ENCODE assay signal across 15 cellular contexts in the genomic region with DNA sequence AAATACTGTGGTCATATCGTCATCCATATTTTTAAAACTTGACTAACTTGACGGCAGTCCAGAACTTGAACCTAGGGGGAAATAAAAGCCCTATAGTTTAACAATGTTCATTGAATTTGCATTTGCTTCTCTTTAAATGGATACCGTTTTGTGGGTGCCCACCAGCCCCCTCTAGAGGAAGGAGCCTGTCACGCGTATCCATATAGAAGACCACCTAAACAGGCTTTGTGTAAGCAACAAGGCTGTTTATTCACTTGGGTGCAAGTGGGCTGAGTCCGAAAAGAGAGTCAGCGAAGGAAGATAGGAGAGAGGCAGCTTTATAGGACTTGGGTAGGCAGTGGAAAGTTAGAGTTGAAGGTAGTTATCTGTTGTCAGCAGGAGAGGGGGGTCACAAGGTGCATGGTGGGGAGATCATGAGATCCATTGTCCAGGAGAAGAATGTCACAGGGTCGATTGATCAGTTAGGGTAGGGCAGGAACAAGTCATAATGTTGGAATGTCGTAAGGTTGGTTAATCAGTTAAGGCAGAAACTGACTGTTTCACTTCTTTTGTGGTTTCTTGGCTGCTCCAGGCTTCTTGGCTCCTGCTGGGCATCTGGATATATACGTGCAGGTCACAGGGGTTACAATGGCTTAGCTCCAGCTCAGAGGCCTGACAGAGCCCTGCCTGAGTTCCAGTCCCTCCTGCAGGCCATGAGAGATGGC. TPM values are rescaled to one million over a fixed set of nuclear protein-coding genes. Genes with fewer than 3 reads are reported as not detected.
DNase-seq lines count a peak whose midpoint lies in the region; ATAC-seq and TF ChIP-seq lines count a peak whose summit lies in the region.
"Had no signal": no experiment of that assay in that cellular context is flagged by ENCODE, and none has a peak within 500 bp of the region (broad histone marks: within the 10 kb centered on the region; RNA-seq: fewer than 3 reads in every experiment).

No MANE protein-coding gene starts in this region.

- no peak overlapping the region for H3K4me2 ChIP-seq in PC-3 (ENCODE audit: low read length)

- no peaks in the 10 kb centered on the region for H3K9me2 ChIP-seq in PC-3 (replicated peaks; ENCODE audit: low read length)

- H3K79me2 ChIP-seq in PC-3 (ENCODE audit: low read length) = no peaks in the 10 kb centered on the region

- H3K9me3 ChIP-seq in PC-3 (ENCODE audit: low read length) (no peaks in the 10 kb centered on the region), endodermal cell (ENCODE audit: control insufficient read depth, low read length) (peaks cover 18% of the 10 kb centered on the region)
- H3K9me3 ChIP-seq: tibial artery had no signal

- H3K4me3 Mint-ChIP-seq in endodermal cell (no peak overlapping the region), nephron progenitor cell (no peak overlapping the region)
- H3K4me3 Mint-ChIP-seq: activated naive CD8-positive, alpha-beta T cell treated with anti-CD3 and anti-CD28 coated beads, Interleukin-2, amount 10 ng/mL, durations not matched to agents 7 days and 5 days; effector memory CD8-positive, alpha-beta T cell had no signal

- H3K4me3 ChIP-seq in PC-3 (ENCODE audit: low read length) (no peak overlapping the region), endodermal cell (ENCODE audit: low read length) (no peak overlapping the region)
- H3K4me3 ChIP-seq: BLaER1 treated with 17β-estradiol and CSF1 and Interleukin-3, amounts not matched to agents 10 nM and 100 nM; tibial artery had no signal

- no peak overlapping the region for H3K9ac ChIP-seq in PC-3 (ENCODE audit: low read length)
- no peak overlapping the region for H3K9ac ChIP-seq in endodermal cell (ENCODE audit: extremely low read depth, low read length, poor library complexity, severe bottlenecking)
- H3K9ac ChIP-seq: BLaER1 treated with 17β-estradiol and CSF1 and Interleukin-3, amounts not matched to agents 10 nM and 100 nM had no signal

- H3K4me1 Mint-ChIP-seq in endodermal cell (peaks cover 2% of the 10 kb centered on the region), nephron progenitor cell (peaks cover 14% of the 10 kb centered on the region)
- H3K4me1 Mint-ChIP-seq: activated naive CD8-positive, alpha-beta T cell treated with anti-CD3 and anti-CD28 coated beads, Interleukin-2, amount 10 ng/mL, durations not matched to agents 7 days and 5 days had no signal

- in situ Hi-C loops in G401 (cut with HindIII; ENCODE audit: low sequenced_read_pairs) = no loop called here

- TF ChIP-seq CTCF in PC-3 (conservative IDR thresholded peaks at IDR 0.05; ENCODE audit: low read depth, low read length) (peak; percentile 32; the same call in 1 of the 2 replicates), endodermal cell (conservative IDR thresholded peaks at IDR 0.05) (peak; percentile 75), nephron progenitor cell (IDR thresholded peaks at IDR 0.05) (no peak)

- 85 to 86% methylated on average over 9 to 10 of the region's 10 CpGs for WGBS in endodermal cell (ENCODE audit: insufficient coverage in 1 of 2, insufficient read length in 1 of 2), 2 experiments

- no peak for ATAC-seq in PC-3
- no peak for ATAC-seq in GM21717 (IDR thresholded peaks at IDR 0.05; ENCODE audit: unreplicated experiment)
- no peak for ATAC-seq in GM21529 (IDR thresholded peaks at IDR 0.05; ENCODE audit: unreplicated experiment)
- ATAC-seq: effector memory CD8-positive, alpha-beta T cell; sciatic nerve had no signal

- POLR2A ChIA-PET in PC-3 (lab: Charles Lee; ENCODE audit: unreplicated experiment) = no interaction called here

- H3K27me3 ChIP-seq in PC-3 (ENCODE audit: low read length) (no peaks in the 10 kb centered on the region), endodermal cell (ENCODE audit: control insufficient read depth, insufficient read depth, low read length, poor library complexity, severe bottlenecking) (no peaks in the 10 kb centered on the region)
- H3K27me3 ChIP-seq: BLaER1 treated with 17β-estradiol and CSF1 and Interleukin-3, amounts not matched to agents 10 nM and 100 nM; tibial artery had no signal

- intact Hi-C loops in PC-3 (cut with micrococcal nuclease) = no loop called here

- H3K27ac Mint-ChIP-seq in endodermal cell (no peak overlapping the region), nephron progenitor cell (no peak overlapping the region)
- H3K27ac Mint-ChIP-seq: activated naive CD8-positive, alpha-beta T cell treated with anti-CD3 and anti-CD28 coated beads, Interleukin-2, amount 10 ng/mL, durations not matched to agents 7 days and 5 days; effector memory CD8-positive, alpha-beta T cell had no signal

- no peak overlapping the region for H3K27ac ChIP-seq in PC-3 (ENCODE audit: low read length)
- no peak overlapping the region for H3K27ac ChIP-seq in endodermal cell (ENCODE audit: low read depth, low read length)
- H3K27ac ChIP-seq: BLaER1 treated with 17β-estradiol and CSF1 and Interleukin-3, amounts not matched to agents 10 nM and 100 nM; tibial artery had no signal

- no peak overlapping the region for H2AFZ ChIP-seq in PC-3 (ENCODE audit: low read length)

- H3K9me3 Mint-ChIP-seq in endodermal cell (peaks cover 34% of the 10 kb centered on the region), nephron progenitor cell (peaks cover 30% of the 10 kb centered on the region)
- H3K9me3 Mint-ChIP-seq: effector memory CD8-positive, alpha-beta T cell had no signal

- H3F3A ChIP-seq in PC-3 (ENCODE audit: low read length, unreplicated experiment) = no peaks in the 10 kb centered on the region

- DNase-seq in A172 (ENCODE audit: low spot score) = peak; percentile 90
- peak; percentile 54 for DNase-seq in G401 (ENCODE audit: low spot score)
- DNase-seq in PC-3 = peak; percentile 24
- DNase-seq in endodermal cell = peak; percentile 71
- DNase-seq in Ammon's horn (ENCODE audit: low spot score) = no peak
- DNase-seq in nephron progenitor cell = no peak
- DNase-seq: activated CD8-positive, alpha-beta memory T cell treated with anti-CD3 and anti-CD28 coated beads for 24 hours; activated naive CD8-positive, alpha-beta T cell treated with anti-CD3 and anti-CD28 coated beads, Interleukin-2, amount 10 ng/mL, durations not matched to agents 7 days and 5 days; effector memory CD8-positive, alpha-beta T cell; NCI-H1436 treated with DMSO at 0.1 percent for 48 hours; tibial artery had no signal

- no peaks in the 10 kb centered on the region for H4K20me1 ChIP-seq in PC-3 (ENCODE audit: low read length)
- H4K20me1 ChIP-seq: BLaER1 treated with 17β-estradiol and CSF1 and Interleukin-3, amounts not matched to agents 10 nM and 100 nM had no signal

- H3K36me3 ChIP-seq in PC-3 (ENCODE audit: low read depth, low read length) (no peaks in the 10 kb centered on the region), endodermal cell (ENCODE audit: control insufficient read depth, insufficient read depth, low read length) (no peaks in the 10 kb centered on the region)
- H3K36me3 ChIP-seq: BLaER1 treated with 17β-estradiol and CSF1 and Interleukin-3, amounts not matched to agents 10 nM and 100 nM; tibial artery had no signal

- TSS peak; percentile 7 for BruUV-seq in PC-3 (replicated peaks; lab: Mats Ljungman, UMichigan)

- CTCF ChIA-PET in PC-3 (lab: Charles Lee) = no interaction called here

- H3K4me1 ChIP-seq in PC-3 (ENCODE audit: insufficient read depth, low read length) (peaks cover 6% of the 10 kb centered on the region; the same call in 1 of the 2 replicates), endodermal cell (ENCODE audit: control insufficient read depth, insufficient read depth, low read length) (no peaks in the 10 kb centered on the region)

- peaks cover 1% of the 10 kb centered on the region for H3K27me3 Mint-ChIP-seq in endodermal cell (ENCODE audit: insufficient read depth)
- H3K27me3 Mint-ChIP-seq in nephron progenitor cell (ENCODE audit: low read depth, poor library complexity) = no peaks in the 10 kb centered on the region

- no peaks in the 10 kb centered on the region for H3K36me3 Mint-ChIP-seq in endodermal cell (ENCODE audit: low read depth)
- H3K36me3 Mint-ChIP-seq in nephron progenitor cell (ENCODE audit: low read depth) = no peaks in the 10 kb centered on the region
- H3K36me3 Mint-ChIP-seq: activated naive CD8-positive, alpha-beta T cell treated with anti-CD3 and anti-CD28 coated beads, Interleukin-2, amount 10 ng/mL, durations not matched to agents 7 days and 5 days had no signal

RNA-seq across cellular contexts. Expression of a gene that starts 42.5 kb away (rescaled TPM):
- 446 and 575 TPM in 2 replicates for total RNA-seq in A172 (2014; rRNA removed; shearing (Covaris generic))
- 167 and 190 TPM in 2 replicates for total RNA-seq in G401 (2014; rRNA removed; shearing (Covaris generic))
- total RNA-seq in PC-3 (2014; rRNA removed) = 47.1 and 60.2 TPM in 2 replicates
- 100 to 1,000 TPM; 148 to 182 TPM for total RNA-seq in endodermal cell
- polyA plus RNA-seq in endodermal cell (2013, experiment 1 of 2) = 145 TPM
- polyA plus RNA-seq in endodermal cell (2013, experiment 2 of 2) = 147 TPM

Comparison
In these comparisons a context has a peak if more than half of its experiments do, and no peak if none do; other contexts are left out.
1. DNase-seq: peak in A172 (single experiment), G401 (single experiment), PC-3 (single experiment) and endodermal cell (single experiment); none in Ammon's horn (single experiment) and nephron progenitor cell (single experiment).